30 cellular contexts compared by ENCODE assay signal in the genomic region with DNA sequence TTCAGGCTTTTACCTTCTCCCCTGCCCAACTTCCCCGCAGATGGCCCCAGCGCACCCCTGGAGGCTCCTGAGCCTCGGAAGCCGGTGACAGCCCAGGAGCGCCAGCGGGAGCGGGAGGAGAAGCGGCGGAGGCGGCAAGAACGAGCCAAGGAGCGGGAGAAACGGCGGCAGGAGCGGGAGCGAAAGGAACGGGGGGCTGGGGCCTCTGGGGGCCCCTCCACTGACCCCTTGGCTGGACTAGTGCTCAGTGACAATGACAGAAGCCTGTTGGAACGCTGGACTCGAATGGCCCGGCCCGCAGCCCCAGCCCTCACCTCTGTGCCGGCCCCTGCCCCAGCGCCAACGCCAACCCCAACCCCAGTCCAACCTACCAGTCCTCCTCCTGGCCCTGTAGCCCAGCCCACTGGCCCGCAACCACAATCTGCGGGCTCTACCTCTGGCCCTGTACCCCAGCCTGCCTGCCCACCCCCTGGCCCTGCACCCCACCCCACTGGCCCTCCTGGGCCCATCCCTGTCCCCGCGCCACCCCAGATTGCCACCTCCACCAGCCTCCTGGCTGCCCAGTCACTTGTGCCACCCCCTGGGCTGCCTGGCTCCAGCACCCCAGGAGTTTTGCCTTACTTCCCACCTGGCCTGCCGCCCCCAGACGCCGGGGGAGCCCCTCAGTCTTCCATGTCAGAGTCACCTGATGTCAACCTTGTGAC. TPM values are rescaled to one million over a fixed set of nuclear protein-coding genes. Genes with fewer than 3 reads are reported as not detected.
DNase-seq lines count a peak whose midpoint lies in the region; ATAC-seq and TF ChIP-seq lines count a peak whose summit lies in the region.
"Had no signal": no experiment of that assay in that cellular context is flagged by ENCODE, and none has a peak within 500 bp of the region (broad histone marks: within the 10 kb centered on the region; RNA-seq: fewer than 3 reads in every experiment).

No MANE protein-coding gene starts in this region.

- H3K36me3 ChIP-seq in right atrium auricular region = peaks cover 46% of the 10 kb centered on the region
- H3K36me3 ChIP-seq in mesendoderm (ENCODE audit: control insufficient read depth, insufficient read depth, low read length) = peaks cover 24% of the 10 kb centered on the region
- H3K36me3 ChIP-seq in smooth muscle cell (ENCODE audit: low read depth) = no peaks in the 10 kb centered on the region

- no peak overlapping the region for H2BK5ac ChIP-seq in mesendoderm (ENCODE audit: low read length)

- H3K27ac ChIP-seq in right cardiac atrium (ENCODE audit: low read length) (no peak overlapping the region), right atrium auricular region (peak overlapping the region in 1 of 2 donors; percentile 15), mesendoderm (ENCODE audit: low read depth, low read length) (no peak overlapping the region), smooth muscle cell (ENCODE audit: low read depth) (peak overlapping the region; percentile 47)
- H3K27ac ChIP-seq: body of pancreas, epithelial cell of prostate, PC-9 had no signal

- TF ChIP-seq CTCF in right atrium auricular region (IDR thresholded peaks at IDR 0.05) (no peak), smooth muscle cell (IDR thresholded peaks at IDR 0.05; ENCODE audit: borderline replicate concordance, insufficient read depth, poor library complexity, severe bottlenecking) (no peak)

- H3K27me3 ChIP-seq in right cardiac atrium (ENCODE audit: control insufficient read depth, insufficient read depth) (no peaks in the 10 kb centered on the region), right atrium auricular region (no peaks in the 10 kb centered on the region), mesendoderm (ENCODE audit: insufficient read depth, low read length, poor library complexity) (no peaks in the 10 kb centered on the region), smooth muscle cell (ENCODE audit: low read depth) (no peaks in the 10 kb centered on the region)
- H3K27me3 ChIP-seq: body of pancreas had no signal

- H3K9ac ChIP-seq in mesendoderm (ENCODE audit: low read length) (peak overlapping the region; percentile 1), smooth muscle cell (ENCODE audit: low read depth) (no peak overlapping the region)

- no peak overlapping the region for H2AK5ac ChIP-seq in mesendoderm (ENCODE audit: low read length)

- H3K4me3 ChIP-seq in right cardiac atrium (ENCODE audit: low read length) (no peak overlapping the region), right atrium auricular region (no peak overlapping the region), mesendoderm (ENCODE audit: low read length) (no peak overlapping the region), smooth muscle cell (no peak overlapping the region)
- H3K4me3 ChIP-seq: body of pancreas, PC-9 had no signal

- 90% methylated on average over 31 of the region's 31 CpGs for WGBS in right cardiac atrium
- no CpG with 5 or more reads among the region's 31 CpGs for WGBS in mesendoderm (ENCODE audit: extremely low coverage, insufficient coverage, low lambda C conversion rate)
- 99% methylated on average over 26 of the region's 31 CpGs for WGBS in smooth muscle cell (ENCODE audit: low lambda C conversion rate)

- peak overlapping the region; percentile 3 for H3K56ac ChIP-seq in mesendoderm (ENCODE audit: low read length)

- no peak for ATAC-seq in right cardiac atrium
- no peak for ATAC-seq in GM21737 (IDR thresholded peaks at IDR 0.05; ENCODE audit: unreplicated experiment)
- ATAC-seq in GM21786 (IDR thresholded peaks at IDR 0.05; ENCODE audit: unreplicated experiment) = no peak
- no peak for ATAC-seq in GM21447 (IDR thresholded peaks at IDR 0.05; ENCODE audit: unreplicated experiment)
- ATAC-seq: body of pancreas; left colon; stimulated activated effector memory CD8-positive, alpha-beta T cell treated with anti-CD3 and anti-CD28 coated beads, Interleukin-12 subunit alpha, Interleukin-12 subunit beta, amount 100 ng/mL, for 72 hours had no signal

- no peak overlapping the region for H3K23ac ChIP-seq in mesendoderm (ENCODE audit: low read length)

- H2AFZ ChIP-seq in smooth muscle cell (ENCODE audit: low read depth) = no peak overlapping the region
- H2AFZ ChIP-seq: PC-9 had no signal

- H3K9me3 ChIP-seq in right cardiac atrium (ENCODE audit: control insufficient read depth, low read length) (no peaks in the 10 kb centered on the region), right atrium auricular region (no peaks in the 10 kb centered on the region), smooth muscle cell (replicated peaks; ENCODE audit: low read depth) (no peaks in the 10 kb centered on the region)
- H3K9me3 ChIP-seq: body of pancreas had no signal

- peaks cover 56% of the 10 kb centered on the region for H4K20me1 ChIP-seq in smooth muscle cell (ENCODE audit: low read depth)

- H3K79me1 ChIP-seq in mesendoderm (ENCODE audit: low read length) = peaks cover 28% of the 10 kb centered on the region

- no peak overlapping the region for H4K5ac ChIP-seq in mesendoderm (ENCODE audit: low read length)

- no peak overlapping the region for H4K8ac ChIP-seq in mesendoderm (ENCODE audit: low read depth, low read length)

- H3K18ac ChIP-seq in mesendoderm (ENCODE audit: low read length) = no peak overlapping the region

- no peak overlapping the region for H2BK15ac ChIP-seq in mesendoderm (replicated peaks; ENCODE audit: low read depth)

- H3K79me2 ChIP-seq in mesendoderm (ENCODE audit: control insufficient read depth, insufficient read depth, low read length) = peaks cover 46% of the 10 kb centered on the region
- H3K79me2 ChIP-seq in smooth muscle cell (ENCODE audit: low read depth) = peaks cover 24% of the 10 kb centered on the region

- DNase-seq in right cardiac atrium (peak; percentile 14 to 67 (median 51)), right atrium auricular region (ENCODE audit: low spot score) (no peak), mesendoderm (no peak), smooth muscle cell (lab: John Stamatoyannopoulos, UW; ENCODE audit: unreplicated experiment) (no peak), DMS53 treated with DMSO at 0.1 percent for 48 hours (lab: John Stamatoyannopoulos, UW; ENCODE audit: unreplicated experiment) (no peak)
- DNase-seq: activated CD4-positive, alpha-beta T cell treated with anti-CD3 and anti-CD28 coated beads, Interleukin-2, amount 10 ng/mL, durations not matched to agents 24 days and 14 days; activated gamma-delta T cell treated with Interleukin-2 at 50 U/mL for 16 hours; activated T-cell treated with anti-CD3 and anti-CD28 coated beads, Interleukin-2, amount 50 U/mL, for 1 hour; DMS153; effector CD4-positive, alpha-beta T cell; HCEC 1CT; NCI-H1092 treated with DMSO at 0.1 percent for 48 hours; NCI-H187 treated with DMSO at 0.1 percent for 48 hours; NCI-H2171 treated with DMSO at 0.1 percent for 48 hours; NCI-H526 treated with DMSO at 0.1 percent for 48 hours; occipital lobe; PC-9; SHP77 treated with DMSO at 0.1 percent for 48 hours; stimulated activated CD4-positive, alpha-beta T cell treated with anti-CD3 and anti-CD28 coated beads, Interleukin-12 subunit alpha, Interleukin-12 subunit beta, amount 100 ng/mL, for 4 hours; stimulated activated CD4-positive, alpha-beta T cell treated with anti-CD3 and anti-CD28 coated beads, Interleukin-4, amount 100 ng/mL, for 1 hour; WERI-Rb-1 had no signal

- no peak overlapping the region for H3K4ac ChIP-seq in mesendoderm (ENCODE audit: low read depth, low read length)

- H3K4me2 ChIP-seq in mesendoderm (ENCODE audit: low read length) (no peak overlapping the region), smooth muscle cell (no peak overlapping the region)
- H3K4me2 ChIP-seq: PC-9 had no signal

- peaks cover 14% of the 10 kb centered on the region for H3K4me1 ChIP-seq in right cardiac atrium (ENCODE audit: control insufficient read depth, insufficient read depth, low read length)
- peaks cover 0 to 49% of the 10 kb centered on the region in 2 donors for H3K4me1 ChIP-seq in right atrium auricular region
- peaks cover 16% of the 10 kb centered on the region for H3K4me1 ChIP-seq in mesendoderm (ENCODE audit: control insufficient read depth, low read depth, low read length)
- H3K4me1 ChIP-seq in smooth muscle cell (ENCODE audit: low read depth) = peaks cover 13% of the 10 kb centered on the region

- no peak overlapping the region for H2BK120ac ChIP-seq in mesendoderm (ENCODE audit: low read depth, low read length)

- intact Hi-C loops in right cardiac atrium (cut with DNase I) = loop anchor here in 1 of 4 donors (10.0 kb wide), 1 partner anchor 57 kb away; no protein-coding TSS in a partner anchor

- peaks cover 30% of the 10 kb centered on the region for H3F3A ChIP-seq in smooth muscle cell (ENCODE audit: low read depth)

RNA-seq across cellular contexts. Expression of gene MAPK7, which starts 3.6 kb away (rescaled TPM):
- total RNA-seq in right cardiac atrium (10 to 100 TPM; 13.3 to 16.7 (median 16.3) TPM), right atrium auricular region (10 to 100 TPM; 15.9 to 17.8 TPM), smooth muscle cell (9.1 and 14.7 TPM in 2 replicates)
- polyA plus RNA-seq in right cardiac atrium (9.0 TPM), smooth muscle cell (34.5 and 36.3 TPM in 2 replicates)
- 51.0 TPM for polyA plus RNA-seq in mesendoderm (2013, experiment 1 of 2)
- polyA plus RNA-seq in mesendoderm (2013, experiment 2 of 2) = 48.4 TPM

RNA-seq across cellular contexts. Expression of gene MFAP4, which starts 5.1 kb away (rescaled TPM):
- total RNA-seq in right cardiac atrium (100 to 1,000 TPM in 3 of 4 donors, 10 to 100 TPM in 1; 92.8 to 160 (median 131) TPM), right atrium auricular region (100 to 1,000 TPM in 1 of 2 donors, 10 to 100 TPM in 1; 78.5 to 104 TPM), smooth muscle cell (580 and 618 TPM in 2 replicates)
- polyA plus RNA-seq in right cardiac atrium (95.2 TPM), smooth muscle cell (960 and 1,738 TPM in 2 replicates)
- polyA plus RNA-seq in mesendoderm (2013, experiment 1 of 2) = 93.5 TPM
- polyA plus RNA-seq in mesendoderm (2013, experiment 2 of 2) = 84.3 TPM
- total RNA-seq: activated CD4-positive, alpha-beta T cell treated with anti-CD3 and anti-CD28 coated beads, Interleukin-2, amount 10 ng/mL, durations not matched to agents 24 days and 14 days; activated CD8-positive, alpha-beta memory T cell treated with anti-CD3 and anti-CD28 coated beads for 36 hours; PC-9 had no signal

RNA-seq across cellular contexts. Expression of gene B9D1, which starts 19.4 kb away (rescaled TPM):
- 10 to 100 TPM in 3 of 4 donors, 1 to 10 TPM in 1; 9.8 to 14.6 (median 12.1) TPM for total RNA-seq in right cardiac atrium
- polyA plus RNA-seq in right cardiac atrium = 20.9 TPM
- 10 to 100 TPM; 18.7 to 24.6 TPM for total RNA-seq in right atrium auricular region
- polyA plus RNA-seq in mesendoderm (2013, experiment 1 of 2) = 30.4 TPM
- polyA plus RNA-seq in mesendoderm (2013, experiment 2 of 2) = 29.6 TPM
- total RNA-seq in smooth muscle cell = 21.6 and 21.9 TPM in 2 replicates
- 30.0 and 45.5 TPM in 2 replicates for polyA plus RNA-seq in smooth muscle cell

RNA-seq across cellular contexts. Expression of gene RNF112, which starts 29.1 kb away (rescaled TPM):
- total RNA-seq in right cardiac atrium (1 to 10 TPM; 2.5 to 6.3 (median 4.4) TPM), right atrium auricular region (1 to 10 TPM in 1 of 2 donors, under 1 TPM in 1; 0.67 to 1.2 TPM), smooth muscle cell (4.6 and 7.4 TPM in 2 replicates)
- polyA plus RNA-seq in right cardiac atrium (3.3 TPM), smooth muscle cell (3.5 and 7.2 TPM in 2 replicates)
- polyA plus RNA-seq in mesendoderm (2013, experiment 1 of 2) = 1.5 TPM
- polyA plus RNA-seq in mesendoderm (2013, experiment 2 of 2) = 1.2 TPM
- total RNA-seq: renal cortical epithelial cell had no signal

Comparison
In these comparisons a context has a peak if more than half of its experiments do, and no peak if none do; other contexts are left out.
1. DNase-seq: peak in right cardiac atrium (3 of 3); none in right atrium auricular region (single experiment), mesendoderm (single experiment), smooth muscle cell (single experiment) and DMS53 treated with DMSO at 0.1 percent for 48 hours (single experiment).